ENCODE assay signal across 17 cellular contexts in the genomic region with DNA sequence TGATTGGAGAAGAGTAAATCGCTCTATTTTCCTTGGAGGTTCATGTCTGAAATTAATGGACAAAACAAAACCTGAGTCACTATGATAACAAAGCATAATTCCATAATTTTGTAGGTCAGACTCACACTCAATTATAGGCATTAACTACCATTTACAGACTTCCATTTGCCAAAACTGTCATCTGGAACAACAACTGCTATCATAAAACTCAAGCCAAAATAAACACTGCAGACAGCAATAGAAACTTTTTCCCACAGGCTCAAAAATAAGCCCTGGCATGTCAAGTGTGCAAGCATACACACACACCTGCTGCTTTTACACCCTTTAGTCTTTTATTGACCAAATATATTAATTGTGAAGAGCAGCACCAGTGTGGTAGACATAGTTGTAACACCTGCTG. TPM values are rescaled to one million over a fixed set of nuclear protein-coding genes. Genes with fewer than 3 reads are reported as not detected.
DNase-seq lines count a peak whose midpoint lies in the region; ATAC-seq and TF ChIP-seq lines count a peak whose summit lies in the region.
"Had no signal": no experiment of that assay in that cellular context is flagged by ENCODE, and none has a peak within 500 bp of the region (broad histone marks: within the 10 kb centered on the region; RNA-seq: fewer than 3 reads in every experiment).

No MANE protein-coding gene starts in this region.

- peaks cover 47% of the 10 kb centered on the region for H3K36me3 ChIP-seq in OCI-LY3 (replicated peaks; ENCODE audit: low read depth, low read length)
- peaks cover 4 to 60% (median 22%) of the 10 kb centered on the region in 4 donors for H3K36me3 ChIP-seq in right lobe of liver
- H3K36me3 ChIP-seq in GM23248 (ENCODE audit: low read depth), result peaks cover 55% of the 10 kb centered on the region

- peaks cover 6% of the 10 kb centered on the region for H3F3A ChIP-seq in GM23248 (ENCODE audit: insufficient read depth)

- peak; percentile 87 for DNase-seq in DMS53 (lab: John Stamatoyannopoulos, UW)
- DNase-seq in NCI-H2029 (lab: John Stamatoyannopoulos, UW), result peak; percentile 51
- peak in 1 of 3 donors; percentile 20 for DNase-seq in right lobe of liver
- no peak for DNase-seq in GM23248
- DNase-seq in T-helper 1 cell, result no peak
- DNase-seq: activated CD8-positive, alpha-beta T cell treated with anti-CD3 and anti-CD28 coated beads for 36 hours; AML-193; KG1; OCI-M1; stimulated activated CD4-positive, alpha-beta T cell treated with anti-CD3 and anti-CD28 coated beads, Interleukin-2, amount 100 ng/mL, for 48 hours had no signal

- no peak for TF ChIP-seq POLR2A in right lobe of liver (IDR thresholded peaks at IDR 0.05)

- intact Hi-C loops in right lobe of liver (cut with DNase I), result no loop called here

- no peaks in the 10 kb centered on the region for H3K9me2 ChIP-seq in GM23248 (ENCODE audit: insufficient read depth)

- WGBS in right lobe of liver (ENCODE audit: insufficient coverage, low coverage, low lambda C conversion rate, missing lambda C conversion rate), result 71% methylated on average over 1 of the region's 1 CpG
- WGBS in GM23248 (ENCODE audit: low coverage in 1 of 2, low lambda C conversion rate in 2 of 2, missing lambda C conversion rate in 2 of 2), 2 experiments, result 94% methylated on average over 1 of the region's 1 CpG; no CpG with 5 or more reads in 1 of the 2 experiments

- H4K20me1 ChIP-seq in OCI-LY3 (ENCODE audit: insufficient read depth, low read length), result no peaks in the 10 kb centered on the region
- no peaks in the 10 kb centered on the region for H4K20me1 ChIP-seq in GM23248 (ENCODE audit: insufficient read depth)

- TF ChIP-seq CTCF in OCI-LY3 (IDR thresholded peaks at IDR 0.05; ENCODE audit: low read depth, low read length) (no peak), right lobe of liver (IDR thresholded peaks at IDR 0.05) (no peak)

- in situ Hi-C loops in GM23248 (cut with MboI), result no loop called here

- H3K9ac ChIP-seq in OCI-LY3 (ENCODE audit: low read length) (no peak overlapping the region), GM23248 (no peak overlapping the region)

- H3K4me3 ChIP-seq in OCI-LY3 (ENCODE audit: low read length) (no peak overlapping the region), right lobe of liver (no peak overlapping the region), GM23248 (no peak overlapping the region)
- H3K4me3 ChIP-seq: adrenal gland, lung had no signal

- H2AFZ ChIP-seq in OCI-LY3 (ENCODE audit: low read depth, low read length) (no peak overlapping the region), GM23248 (no peak overlapping the region)

- no peak overlapping the region for H3K27ac ChIP-seq in OCI-LY3 (ENCODE audit: low read length)
- peak overlapping the region; percentile 27 to 80 (median 58) for H3K27ac ChIP-seq in right lobe of liver
- no peak overlapping the region for H3K27ac ChIP-seq in GM23248
- H3K27ac ChIP-seq: adrenal gland had no signal

- H3K27me3 ChIP-seq in OCI-LY3 (ENCODE audit: low read depth, low read length) (no peaks in the 10 kb centered on the region), right lobe of liver (no peaks in the 10 kb centered on the region), GM23248 (replicated peaks; ENCODE audit: insufficient read depth) (no peaks in the 10 kb centered on the region)
- H3K27me3 ChIP-seq: adrenal gland had no signal

- ATAC-seq in right lobe of liver (peak; percentile 77 to 84 (median 80)), GM21619 (IDR thresholded peaks at IDR 0.05; ENCODE audit: unreplicated experiment) (no peak), GM19351 (IDR thresholded peaks at IDR 0.05; ENCODE audit: unreplicated experiment) (no peak)
- ATAC-seq: activated CD8-positive, alpha-beta T cell treated with anti-CD3 and anti-CD28 coated beads for 36 hours; activated T-helper 17 cell treated with anti-CD3 and anti-CD28 coated beads, Interleukin-2, amount 50 U/mL, for 72 hours; sciatic nerve had no signal

- H3K4me1 ChIP-seq in OCI-LY3 (ENCODE audit: low read length), result peaks cover 46% of the 10 kb centered on the region
- H3K4me1 ChIP-seq in right lobe of liver, result peaks cover 0 to 15% (median 4%) of the 10 kb centered on the region in 4 donors
- peaks cover 3% of the 10 kb centered on the region for H3K4me1 ChIP-seq in GM23248 (ENCODE audit: insufficient read depth)
- H3K4me1 ChIP-seq: adrenal gland had no signal

- H3K4me2 ChIP-seq in OCI-LY3 (ENCODE audit: low read length) (0 out of 2 replicates have a peak overlapping the region, but pooled peaks have one; percentile 75), GM23248 (ENCODE audit: unreplicated experiment) (no peak overlapping the region)

- H3K9me3 ChIP-seq in OCI-LY3 (ENCODE audit: insufficient read depth, low read length) (no peaks in the 10 kb centered on the region), right lobe of liver (no peaks in the 10 kb centered on the region), GM23248 (ENCODE audit: low read depth) (no peaks in the 10 kb centered on the region)
- H3K9me3 ChIP-seq: adrenal gland had no signal

- H3K79me2 ChIP-seq in OCI-LY3 (ENCODE audit: low read length) (peaks cover 26% of the 10 kb centered on the region), GM23248 (ENCODE audit: insufficient read depth) (peaks cover 35% of the 10 kb centered on the region)

RNA-seq across cellular contexts. Expression of a gene that starts 7.1 kb away (rescaled TPM):
- 10 to 100 TPM; 17.7 to 35.3 (median 20.1) TPM for total RNA-seq in right lobe of liver
- 79.8 and 82.1 TPM in 2 replicates for total RNA-seq in GM23248 (2014; rRNA removed; shearing (Covaris generic))
- 60.6 and 65.1 TPM in 2 replicates for polyA plus RNA-seq in GM23248 (2016; fragmentation: Nextera tagmentation; extraction: Ambion mirVana)

RNA-seq across cellular contexts. Expression of a gene that starts 15.8 kb away (rescaled TPM):
- under 1 TPM in 5 of 6 experiments, not detected in 1; 0.25 to 0.93 (median 0.68) TPM for total RNA-seq in right lobe of liver
- total RNA-seq in GM23248 (2014; rRNA removed; shearing (Covaris generic)), result 0.22 and 1.3 TPM in 2 replicates
- polyA plus RNA-seq in GM23248 (2016; fragmentation: Nextera tagmentation; extraction: Ambion mirVana), result not detected in 2 replicates

RNA-seq across cellular contexts. Expression of a gene that starts 37.4 kb away (rescaled TPM):
- total RNA-seq in right lobe of liver, result not detected
- not detected in 2 replicates for total RNA-seq in GM23248 (2014; rRNA removed; shearing (Covaris generic))
- polyA plus RNA-seq in GM23248 (2016; fragmentation: Nextera tagmentation; extraction: Ambion mirVana), result not detected in 2 replicates
- total RNA-seq: adrenal gland, lung, sciatic nerve had no signal
- polyA plus RNA-seq: adrenal gland had no signal

Comparison
In these comparisons a context has a peak if more than half of its experiments do, and no peak if none do; other contexts are left out.
1. DNase-seq: peak in DMS53 (single experiment) and NCI-H2029 (single experiment); none in GM23248 (single experiment) and T-helper 1 cell (0 of 5).
2. H3K27ac ChIP-seq: peak in right lobe of liver (3 of 3); none in OCI-LY3 (single experiment) and GM23248 (single experiment).
3. ATAC-seq: peak in right lobe of liver (4 of 4); none in GM21619 (single experiment) and GM19351 (single experiment).